ENCODE assay signal across 16 cellular contexts in genomic region chr4:66014146-66014765, GRCh38.
A peak's percentile ranks its signal among the peaks of the same experiment; 100 is the strongest.
DNase-seq lines count a peak whose midpoint lies in the region; ATAC-seq and TF ChIP-seq lines count a peak whose summit lies in the region.
"Had no signal": no experiment of that assay in that cellular context is flagged by ENCODE, and none has a peak within 500 bp of the region (broad histone marks: within the 10 kb centered on the region; RNA-seq: fewer than 3 reads in every experiment).

No MANE protein-coding gene starts in this region.

- H3K9me3 ChIP-seq in SJCRH30 (replicated peaks) (peaks cover 13% of the 10 kb centered on the region), PC-9 (ENCODE audit: insufficient read depth, low read depth) (no peaks in the 10 kb centered on the region)
- H3K9me3 ChIP-seq: BE2C had no signal

- peak; percentile 75 for DNase-seq in GM23338 (ENCODE audit: low spot score)
- DNase-seq in SJCRH30: peak; percentile 70 to 72
- peak; percentile 69 for DNase-seq in iPS DF 19.7 (ENCODE audit: low read depth, low spot score)
- DNase-seq in osteocyte (ENCODE audit: extremely low spot score, unreplicated experiment): peak; percentile 69
- no peak for DNase-seq in NCI-H187 (lab: John Stamatoyannopoulos, UW)
- no peak for DNase-seq in 8988T
- DNase-seq in PC-9: no peak
- DNase-seq: BE2C; Calu3; CD4-positive, alpha-beta T cell; NCI-H1092; NCI-H2107; NCI-H2227 treated with DMSO at 0.1 percent for 48 hours; NCI-H524 had no signal

- H2AFZ ChIP-seq in GM23338: no peak overlapping the region
- H2AFZ ChIP-seq in PC-9: no peak overlapping the region

- H3K4me3 ChIP-seq in GM23338: no peak overlapping the region
- no peak overlapping the region for H3K4me3 ChIP-seq in SJCRH30
- no peak overlapping the region for H3K4me3 ChIP-seq in PC-9
- H3K4me3 ChIP-seq: SK-N-MC had no signal

- H3F3A ChIP-seq in GM23338 (replicated peaks; ENCODE audit: low read depth) (no peaks in the 10 kb centered on the region), PC-9 (ENCODE audit: insufficient read depth, low read depth) (no peaks in the 10 kb centered on the region)

- ATAC-seq in GM23338: peak; percentile 100
- ATAC-seq: Panc1 had no signal

- H3K4me1 Mint-ChIP-seq in GM23338 (peaks cover 7% of the 10 kb centered on the region; the same call in 2 of the 3 replicates), osteocyte (ENCODE audit: unreplicated experiment) (no peaks in the 10 kb centered on the region)

- intact Hi-C loops in PC-9 (cut with micrococcal nuclease; ENCODE audit: unreplicated experiment): no loop called here

- H3K4me2 ChIP-seq in GM23338: peak overlapping the region; percentile 49; the same call in 1 of the 2 replicates
- H3K4me2 ChIP-seq in PC-9: no peak overlapping the region

- H3K9me3 Mint-ChIP-seq in GM23338: peaks cover 28% of the 10 kb centered on the region
- H3K9me3 Mint-ChIP-seq in osteocyte (ENCODE audit: unreplicated experiment): peaks cover 48% of the 10 kb centered on the region

- H3K4me3 Mint-ChIP-seq in GM23338: no peak overlapping the region
- H3K4me3 Mint-ChIP-seq in osteocyte (ENCODE audit: unreplicated experiment): no peak overlapping the region
- H3K4me3 Mint-ChIP-seq: CD4-positive, alpha-beta T cell had no signal

- BruUV-seq in PC-9 (replicated peaks; lab: Mats Ljungman, UMichigan): no TSS peak

- peaks cover 3% of the 10 kb centered on the region; the same call in 1 of the 2 replicates for H3K36me3 ChIP-seq in GM23338 (ENCODE audit: insufficient read depth)
- H3K36me3 ChIP-seq in SJCRH30: no peaks in the 10 kb centered on the region
- H3K36me3 ChIP-seq in PC-9 (ENCODE audit: low read depth): no peaks in the 10 kb centered on the region
- H3K36me3 ChIP-seq: BE2C had no signal

- H3K27me3 ChIP-seq in GM23338 (ENCODE audit: insufficient read depth) (no peaks in the 10 kb centered on the region), SJCRH30 (no peaks in the 10 kb centered on the region), PC-9 (ENCODE audit: insufficient read depth, low read depth) (no peaks in the 10 kb centered on the region)
- H3K27me3 ChIP-seq: BE2C had no signal

- H3K27ac Mint-ChIP-seq in GM23338 (no peak overlapping the region), osteocyte (ENCODE audit: unreplicated experiment) (no peak overlapping the region)
- H3K27ac Mint-ChIP-seq: CD4-positive, alpha-beta T cell had no signal

- H4K20me1 ChIP-seq in GM23338 (replicated peaks; ENCODE audit: insufficient read depth) (no peaks in the 10 kb centered on the region), PC-9 (ENCODE audit: insufficient read depth) (no peaks in the 10 kb centered on the region)

- H3K36me3 Mint-ChIP-seq in GM23338 (ENCODE audit: low read depth) (peaks cover 28% of the 10 kb centered on the region), osteocyte (ENCODE audit: unreplicated experiment) (peaks cover 20% of the 10 kb centered on the region)

- H3K27ac ChIP-seq in GM23338 (ENCODE audit: low read depth) (no peak overlapping the region), SJCRH30 (no peak overlapping the region), PC-9 (no peak overlapping the region)
- H3K27ac ChIP-seq: SK-N-MC had no signal

- peaks cover 7% of the 10 kb centered on the region for H3K4me1 ChIP-seq in GM23338 (ENCODE audit: insufficient read depth)
- 0 out of 2 replicates have a peak, but pooled peaks cover 2% of the 10 kb centered on the region for H3K4me1 ChIP-seq in SJCRH30
- H3K4me1 ChIP-seq in PC-9 (replicated peaks; ENCODE audit: insufficient read depth): no peaks in the 10 kb centered on the region
- H3K4me1 ChIP-seq: BE2C had no signal

- CTCF ChIA-PET in PC-9 (lab: Charles Lee): no interaction called here

- POLR2A ChIA-PET in PC-9 (lab: Charles Lee; ENCODE audit: unreplicated experiment): no interaction called here

- TF ChIP-seq CTCF in GM23338 (conservative IDR thresholded peaks at IDR 0.05; ENCODE audit: low read depth in 2 of 2): no peak
- TF ChIP-seq CTCF in osteocyte (IDR thresholded peaks at IDR 0.05): no peak
- TF ChIP-seq CTCF in PC-9 (conservative IDR thresholded peaks at IDR 0.05): no peak

- H3K9me2 ChIP-seq in GM23338 (ENCODE audit: insufficient read depth) (no peaks in the 10 kb centered on the region), PC-9 (ENCODE audit: insufficient read depth) (no peaks in the 10 kb centered on the region)

- H3K79me2 ChIP-seq in GM23338 (replicated peaks; ENCODE audit: insufficient read depth) (no peaks in the 10 kb centered on the region), PC-9 (ENCODE audit: low read depth) (no peaks in the 10 kb centered on the region)

- no peaks in the 10 kb centered on the region for H3K27me3 Mint-ChIP-seq in GM23338 (ENCODE audit: insufficient read depth, low read depth, poor library complexity)
- H3K27me3 Mint-ChIP-seq in osteocyte (ENCODE audit: unreplicated experiment): no peaks in the 10 kb centered on the region
- H3K27me3 Mint-ChIP-seq: CD4-positive, alpha-beta T cell had no signal

TF ChIP-seq in GM23338, 12 proteins besides CTCF, POLR2A, EP300 and RAD21:
- TF ChIP-seq STAT1 (IDR thresholded peaks at IDR 0.05; ENCODE audit: unreplicated experiment) (no peak), EZH2phosphoT487 (IDR thresholded peaks at IDR 0.05; ENCODE audit: unreplicated experiment) (no peak), CREB1 (CRISPR knock-in tag; IDR thresholded peaks at IDR 0.05; ENCODE audit: low read depth) (no peak), ZNF331 (CRISPR knock-in tag; IDR thresholded peaks at IDR 0.05; ENCODE audit: low read depth) (no peak), EZH2 (IDR thresholded peaks at IDR 0.05; ENCODE audit: low read depth, unreplicated experiment) (no peak), ZNF462 (CRISPR knock-in tag; IDR thresholded peaks at IDR 0.05) (peak; percentile 93)

Comparison
In these comparisons a context has a peak if more than half of its experiments do, and no peak if none do; other contexts are left out.
1. DNase-seq: peak in GM23338 (single experiment), SJCRH30 (2 of 2), iPS DF 19.7 (single experiment) and osteocyte (single experiment); none in NCI-H187 (0 of 2), 8988T (single experiment) and PC-9 (0 of 2).